ENCODE assay signal across 8 cellular contexts in genomic region chr13:24512208-24513068, GRCh38. TPM values are rescaled to one million over a fixed set of nuclear protein-coding genes. Genes with fewer than 3 reads are reported as not detected.
DNase-seq lines count a peak whose midpoint lies in the region; ATAC-seq and TF ChIP-seq lines count a peak whose summit lies in the region.

Gene PARP4, minus strand, starts transcription at chr13:24512778. Its CDS starts 9,002 bp downstream, at chr13:24503776.

- peak within 1 kb of the TSS; percentile 79 for H3K4me3 Mint-ChIP-seq in Caco-2 (ENCODE audit: unreplicated experiment)

- peaks cover 3% of the 10 kb centered on the region for H3K27me3 Mint-ChIP-seq in Caco-2 (ENCODE audit: insufficient read depth, unreplicated experiment)

- H3K27ac ChIP-seq in HL-60 (replicated peaks) (peak within 1 kb of the TSS; percentile 99), epithelial cell of prostate (peak within 1 kb of the TSS; percentile 91)

- peak within 1 kb of the TSS; percentile 85 for H3K27ac Mint-ChIP-seq in Caco-2 (ENCODE audit: unreplicated experiment)

- no peaks in the 10 kb centered on the region for H3K9me3 ChIP-seq in Caco-2

- H3K27me3 ChIP-seq in Caco-2 (replicated peaks; ENCODE audit: control insufficient read depth, insufficient read depth, low read length): no peaks in the 10 kb centered on the region
- H3K27me3 ChIP-seq in HL-60 (ENCODE audit: insufficient read depth, poor library complexity, severe bottlenecking): no peaks in the 10 kb centered on the region

- peaks cover 19% of the 10 kb centered on the region for H3K4me1 Mint-ChIP-seq in Caco-2 (ENCODE audit: low read depth, unreplicated experiment)

- H3K9me3 Mint-ChIP-seq in Caco-2 (ENCODE audit: unreplicated experiment): no peaks in the 10 kb centered on the region

- BruUV-seq in Caco-2 (replicated peaks; lab: Mats Ljungman, UMichigan): no TSS peak

- H3K36me3 ChIP-seq in Caco-2 (ENCODE audit: control insufficient read depth, insufficient read depth, low read length): no peaks in the 10 kb centered on the region

- peak; percentile 84 for ATAC-seq in GM19463 (IDR thresholded peaks at IDR 0.05; ENCODE audit: unreplicated experiment)

- peaks cover 12% of the 10 kb centered on the region for H3K36me3 Mint-ChIP-seq in Caco-2 (ENCODE audit: insufficient read depth, unreplicated experiment)

- H3K4me1 ChIP-seq in Caco-2: peaks cover 4% of the 10 kb centered on the region; the same call in 1 of the 2 replicates

- CTCF ChIA-PET in Caco-2 (lab: Charles Lee): interaction anchor here (0.7 kb wide), 1 partner anchor 16 kb away, joined by 3 read pairs; no protein-coding TSS in a partner anchor

- DNase-seq in Caco-2 (peak; percentile 84 to 88), HL-60 (ENCODE audit: low read depth in 1 of 2, low spot score in 1 of 2) (peak; percentile 74 to 88), OCI-M1 (lab: John Stamatoyannopoulos, UW) (peak; percentile 88), activated T-cell treated with anti-CD3 and anti-CD28 coated beads for 24 hours (ENCODE audit: low read depth) (peak; percentile 46), epithelial cell of prostate (ENCODE audit: low read depth, low spot score) (peak; percentile 85), mucosa of gallbladder (ENCODE audit: low spot score) (peak; percentile 82)
- DNase-seq in stimulated activated CD8-positive, alpha-beta memory T cell treated with anti-CD3 and anti-CD28 coated beads, Interleukin-7, amount 100 ng/mL, for 1 hour (ENCODE audit: low read depth in 2 of 2): peak; percentile 33 to 34

- TF ChIP-seq CTCF in Caco-2 (IDR thresholded peaks at IDR 0.05; ENCODE audit: insufficient read depth in 1 of 2, low read depth in 1 of 2, low read length in 1 of 2, severe bottlenecking in 1 of 2, unreplicated experiment in 1 of 2) (peak in 1 of 2 experiments; percentile 3), HL-60 (IDR thresholded peaks at IDR 0.05; ENCODE audit: insufficient read depth, low read length) (no peak)

- POLR2A ChIA-PET in Caco-2 (lab: Charles Lee): interaction anchor here (0.6 kb wide), 1 partner anchor 17 kb away, joined by 3 read pairs; no protein-coding TSS in a partner anchor

- peak within 1 kb of the TSS; percentile 60 for H3K4me3 ChIP-seq in Caco-2 (ENCODE audit: low read depth, low read length)
- H3K4me3 ChIP-seq in HL-60 (replicated peaks; ENCODE audit: insufficient read depth, low read length): peak within 1 kb of the TSS; percentile 53

- intact Hi-C loops in Caco-2 (cut with micrococcal nuclease; ENCODE audit: unreplicated experiment): no loop called here

RNA-seq across cellular contexts. Expression of gene PARP4, which starts in this region (rescaled TPM):
- 29.7 TPM in 2 replicates for total RNA-seq in Caco-2 (2022)
- total RNA-seq in mucosa of gallbladder: 147 TPM

Comparison
In these comparisons a context has a peak if more than half of its experiments do, and no peak if none do; other contexts are left out.
1. Peak in every context shown above with its lines: DNase-seq, ATAC-seq, H3K4me3 ChIP-seq and H3K27ac ChIP-seq.
2. DNase-seq: peak in every context shown above with its lines; median percentile 88 in OCI-M1; 86 in Caco-2; 85 in epithelial cell of prostate; 82 in mucosa of gallbladder; 81 in HL-60; 46 in activated T-cell treated with anti-CD3 and anti-CD28 coated beads for 24 hours; 34 in stimulated activated CD8-positive, alpha-beta memory T cell treated with anti-CD3 and anti-CD28 coated beads, Interleukin-7, amount 100 ng/mL, for 1 hour.